In the genomic region with DNA sequence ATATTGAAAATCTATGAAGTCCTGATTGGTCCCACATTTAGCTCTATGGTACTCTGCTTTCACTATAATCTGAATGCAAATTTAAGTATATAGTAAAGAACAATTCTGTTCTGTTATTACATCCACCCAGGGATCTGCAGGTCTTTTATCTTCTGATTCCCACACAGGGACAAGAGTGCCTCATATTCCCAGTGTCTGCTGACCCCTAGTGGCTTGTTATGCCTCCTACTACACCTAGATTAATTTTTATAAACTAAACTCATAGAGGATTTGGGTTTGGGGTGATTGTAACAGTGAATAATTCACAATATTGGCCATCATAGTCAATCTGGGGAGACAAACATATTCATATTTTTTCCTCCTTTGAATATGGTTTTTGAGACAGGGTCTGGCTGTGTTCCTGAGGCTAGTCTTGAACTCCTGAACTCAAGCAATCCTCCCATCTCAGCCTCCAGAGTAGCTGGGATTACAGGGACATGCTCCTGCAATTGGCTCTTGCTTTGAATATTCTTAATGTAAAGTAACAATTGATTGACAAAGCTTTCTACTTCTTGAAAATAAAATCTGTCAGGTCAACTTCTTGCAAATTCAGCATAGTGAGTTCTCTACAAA, we compare ENCODE assay signal across 8 cellular contexts.
DNase-seq lines count a peak whose midpoint lies in the region; ATAC-seq lines count a peak whose summit lies in the region.

No MANE protein-coding gene starts in this region.

- ATAC-seq in GM21367 (IDR thresholded peaks at IDR 0.05; ENCODE audit: unreplicated experiment) (peak; percentile 74), HG03521 (IDR thresholded peaks at IDR 0.05; ENCODE audit: unreplicated experiment) (peak; percentile 77), HG03108 (IDR thresholded peaks at IDR 0.05; ENCODE audit: unreplicated experiment) (no peak)

- DNase-seq in GM04503 (ENCODE audit: low read depth) = peak; percentile 6
- peak; percentile 68 for DNase-seq in NCI-H748 (lab: John Stamatoyannopoulos, UW; ENCODE audit: unreplicated experiment)
- DNase-seq in cerebellar cortex (ENCODE audit: low spot score) = peak; percentile 78
- peak; percentile 65 to 78 for DNase-seq in lung microvascular endothelial cell (ENCODE audit: low read depth in 2 of 2)
- DNase-seq in NOMO-1 treated with dmso at 0.1 percent for 144 hours (lab: John Stamatoyannopoulos, UW; ENCODE audit: unreplicated experiment) = no peak
